In the genomic region with DNA sequence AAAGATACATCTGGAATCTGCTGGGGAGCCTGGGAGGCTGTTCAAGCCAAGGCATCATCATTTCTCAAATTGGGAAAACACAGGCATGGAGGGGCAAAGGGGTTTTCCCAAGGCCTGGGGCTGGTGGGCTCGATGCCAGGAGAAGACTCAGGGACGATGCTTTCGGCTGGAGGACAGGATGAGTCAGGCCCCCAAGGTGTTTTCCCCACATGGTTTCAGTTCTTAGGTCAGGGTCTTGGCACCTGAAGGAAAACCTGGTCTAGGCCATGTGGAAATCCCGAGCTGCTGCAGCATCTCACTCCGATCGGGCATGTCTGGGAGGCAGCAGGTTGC, we compare ENCODE assay signal across 11 cellular contexts.
DNase-seq lines count a peak whose midpoint lies in the region; ATAC-seq and TF ChIP-seq lines count a peak whose summit lies in the region.
"Had no signal": no experiment of that assay in that cellular context is flagged by ENCODE, and none has a peak within 500 bp of the region (broad histone marks: within the 10 kb centered on the region; RNA-seq: fewer than 3 reads in every experiment).

No MANE protein-coding gene starts in this region.

- ATAC-seq in HG03135 (IDR thresholded peaks at IDR 0.05; ENCODE audit: unreplicated experiment) = peak; percentile 49
- ATAC-seq in CD8-positive, alpha-beta T cell = no peak
- ATAC-seq: gastroesophageal sphincter had no signal

- H2AFZ ChIP-seq in mammary epithelial cell (ENCODE audit: low read depth, low read length) = no peak overlapping the region

- POLR2A ChIA-PET in CD8-positive, alpha-beta T cell (lab: Charles Lee) = no interaction called here

- no peaks in the 10 kb centered on the region for H3K4me1 Mint-ChIP-seq in T-helper 2 cell treated with Interferon-gamma antibody and Interleukin-4, amounts not matched to agents 5 μg/mL and 100 μg/mL, for 36 hours (ENCODE audit: low read depth)
- no peaks in the 10 kb centered on the region for H3K4me1 Mint-ChIP-seq in CD8-positive, alpha-beta T cell (ENCODE audit: low read depth)

- no peak for TF ChIP-seq CTCF in mammary epithelial cell (conservative IDR thresholded peaks at IDR 0.05 in 1 of 2, IDR thresholded peaks at IDR 0.05 in 1 of 2; ENCODE audit: extremely low read depth in 1 of 2, insufficient read depth in 1 of 2, low read depth in 1 of 2, low read length in 2 of 2)
- no peak for TF ChIP-seq CTCF in CD8-positive, alpha-beta T cell (IDR thresholded peaks at IDR 0.05)

- H3K79me2 ChIP-seq in mammary epithelial cell (ENCODE audit: insufficient read depth, low read length) = no peaks in the 10 kb centered on the region

- no peaks in the 10 kb centered on the region for H3K9me3 Mint-ChIP-seq in T-helper 2 cell treated with Interferon-gamma antibody and Interleukin-4, amounts not matched to agents 5 μg/mL and 100 μg/mL, for 36 hours
- no peaks in the 10 kb centered on the region for H3K9me3 Mint-ChIP-seq in CD8-positive, alpha-beta T cell

- H3K27me3 Mint-ChIP-seq in T-helper 2 cell treated with Interferon-gamma antibody and Interleukin-4, amounts not matched to agents 5 μg/mL and 100 μg/mL, for 36 hours (ENCODE audit: low read depth) = no peaks in the 10 kb centered on the region
- no peaks in the 10 kb centered on the region for H3K27me3 Mint-ChIP-seq in CD8-positive, alpha-beta T cell (ENCODE audit: low read depth)

- WGBS in mammary epithelial cell (ENCODE audit: low coverage, missing lambda C conversion rate) = 7% methylated on average over 5 of the region's 6 CpGs

- H3K36me3 ChIP-seq in mammary epithelial cell (ENCODE audit: insufficient read depth, low read length) = no peaks in the 10 kb centered on the region
- H3K36me3 ChIP-seq in CD8-positive, alpha-beta T cell (ENCODE audit: insufficient read depth, low read length) = no peaks in the 10 kb centered on the region
- H3K36me3 ChIP-seq in SJCRH30 = no peaks in the 10 kb centered on the region
- H3K36me3 ChIP-seq: gastroesophageal sphincter had no signal

- dilution Hi-C loops in mammary epithelial cell (cut with HindIII; ENCODE audit: low sequenced_read_pairs) = no loop called here

- no TSS peak for BruUV-seq in mammary epithelial cell (replicated peaks; lab: Mats Ljungman, UMichigan)

- H3K4me1 ChIP-seq in mammary epithelial cell (ENCODE audit: insufficient read depth, low read length) (peaks cover 11% of the 10 kb centered on the region), SJCRH30 (peaks cover 33% of the 10 kb centered on the region)
- H3K4me1 ChIP-seq in CD8-positive, alpha-beta T cell (ENCODE audit: insufficient read depth, low read length) = no peaks in the 10 kb centered on the region

- H3K9me3 ChIP-seq in mammary epithelial cell (replicated peaks; ENCODE audit: insufficient read depth, low read length) (no peaks in the 10 kb centered on the region), SJCRH30 (replicated peaks) (no peaks in the 10 kb centered on the region)
- H3K9me3 ChIP-seq in CD8-positive, alpha-beta T cell (ENCODE audit: low read length) = no peaks in the 10 kb centered on the region
- H3K9me3 ChIP-seq: gastroesophageal sphincter had no signal

- in situ Hi-C loops in mammary epithelial cell (cut with MboI; ENCODE audit: low sequenced_read_pairs in 2 of 2) = no loop called here

- no peak overlapping the region for H3K27ac Mint-ChIP-seq in T-helper 2 cell treated with Interferon-gamma antibody and Interleukin-4, amounts not matched to agents 5 μg/mL and 100 μg/mL, for 36 hours
- no peak overlapping the region for H3K27ac Mint-ChIP-seq in CD8-positive, alpha-beta T cell

- H3K9ac ChIP-seq in mammary epithelial cell (ENCODE audit: insufficient read depth, low read length) = no peak overlapping the region

- no peak overlapping the region for H3K4me3 Mint-ChIP-seq in T-helper 2 cell treated with Interferon-gamma antibody and Interleukin-4, amounts not matched to agents 5 μg/mL and 100 μg/mL, for 36 hours
- no peak overlapping the region for H3K4me3 Mint-ChIP-seq in CD8-positive, alpha-beta T cell

- no peaks in the 10 kb centered on the region for H4K20me1 ChIP-seq in mammary epithelial cell (ENCODE audit: insufficient read depth, low read length)

- no peak overlapping the region for H3K27ac ChIP-seq in mammary epithelial cell (ENCODE audit: insufficient read depth, low read depth, low read length)
- no peak overlapping the region for H3K27ac ChIP-seq in CD8-positive, alpha-beta T cell (ENCODE audit: low read depth, low read length)
- no peak overlapping the region for H3K27ac ChIP-seq in SJCRH30
- H3K27ac ChIP-seq: gastroesophageal sphincter had no signal

- peak; percentile 7 for DNase-seq in stimulated activated CD4-positive, alpha-beta T cell treated with anti-CD3 and anti-CD28 coated beads, Interleukin-1b, Interleukin-23, amount 100 ng/mL, for 48 hours
- no peak for DNase-seq in stimulated activated CD4-positive, alpha-beta T cell treated with anti-CD3 and anti-CD28 coated beads, Interleukin-12 subunit alpha, Interleukin-12 subunit beta, amount 100 ng/mL, for 4 hours
- DNase-seq in mammary epithelial cell (peak; percentile 93), SIG-M5 treated with dmso at 0.1 percent for 504 hours (lab: John Stamatoyannopoulos, UW; ENCODE audit: unreplicated experiment) (no peak), SJCRH30 (no peak)
- no peak for DNase-seq in T-helper 2 cell treated with Interferon-gamma antibody and Interleukin-4, amounts not matched to agents 5 μg/mL and 100 μg/mL, for 36 hours (ENCODE audit: low spot score)
- no peak for DNase-seq in CD8-positive, alpha-beta T cell
- DNase-seq: NCI-H2107, nucleus accumbens had no signal

- H3K4me2 ChIP-seq in mammary epithelial cell (ENCODE audit: insufficient read depth, low read depth, low read length) = no peak overlapping the region

- H3K4me3 ChIP-seq in mammary epithelial cell (replicated peaks in 1 of 3; ENCODE audit: insufficient read depth in 1 of 3, low read depth in 2 of 3, low read length in 3 of 3) (no peak overlapping the region), SJCRH30 (no peak overlapping the region)
- H3K4me3 ChIP-seq in CD8-positive, alpha-beta T cell (ENCODE audit: low read depth, low read length) = no peak overlapping the region
- H3K4me3 ChIP-seq: gastroesophageal sphincter had no signal

- H3K27me3 ChIP-seq in mammary epithelial cell (ENCODE audit: insufficient read depth, low read length) = no peaks in the 10 kb centered on the region
- no peaks in the 10 kb centered on the region for H3K27me3 ChIP-seq in CD8-positive, alpha-beta T cell (ENCODE audit: insufficient read depth, low read length)
- no peaks in the 10 kb centered on the region for H3K27me3 ChIP-seq in SJCRH30
- H3K27me3 ChIP-seq: gastroesophageal sphincter had no signal

- no peaks in the 10 kb centered on the region for H3K36me3 Mint-ChIP-seq in T-helper 2 cell treated with Interferon-gamma antibody and Interleukin-4, amounts not matched to agents 5 μg/mL and 100 μg/mL, for 36 hours (ENCODE audit: low read depth)
- no peaks in the 10 kb centered on the region for H3K36me3 Mint-ChIP-seq in CD8-positive, alpha-beta T cell

- CTCF ChIA-PET in mammary epithelial cell (lab: Charles Lee; ENCODE audit: low non-redundant PET) = no interaction called here
- CTCF ChIA-PET in CD8-positive, alpha-beta T cell (lab: Charles Lee) = no interaction called here

- intact Hi-C loops in mammary epithelial cell (cut with micrococcal nuclease) = no loop called here
- intact Hi-C loops in CD8-positive, alpha-beta T cell (cut with DNase I, micrococcal nuclease) = no loop called here

Comparison
In these comparisons a context has a peak if more than half of its experiments do, and no peak if none do; other contexts are left out.
1. DNase-seq: peak in stimulated activated CD4-positive, alpha-beta T cell treated with anti-CD3 and anti-CD28 coated beads, Interleukin-1b, Interleukin-23, amount 100 ng/mL, for 48 hours (single experiment) and mammary epithelial cell (single experiment); none in stimulated activated CD4-positive, alpha-beta T cell treated with anti-CD3 and anti-CD28 coated beads, Interleukin-12 subunit alpha, Interleukin-12 subunit beta, amount 100 ng/mL, for 4 hours (single experiment), T-helper 2 cell treated with Interferon-gamma antibody and Interleukin-4, amounts not matched to agents 5 μg/mL and 100 μg/mL, for 36 hours (single experiment), SIG-M5 treated with dmso at 0.1 percent for 504 hours (single experiment), CD8-positive, alpha-beta T cell (0 of 7) and SJCRH30 (0 of 2).